In genomic region chr9:137084526-137084925, GRCh38 we compare ENCODE assay signal across 2 cellular contexts.
TF ChIP-seq lines count a peak whose summit lies in the region.

No MANE protein-coding gene starts in this region.

TF ChIP-seq in A549, 52 proteins besides CTCF, POLR2A, EP300 and RAD21:
- no peak for TF ChIP-seq POLR2AphosphoS2 (conservative IDR thresholded peaks at IDR 0.05; ENCODE audit: low read length)
- no peak for TF ChIP-seq RNF2 (IDR thresholded peaks at IDR 0.05; ENCODE audit: borderline replicate concordance, low read depth)
- TF ChIP-seq ZFP36 (IDR thresholded peaks at IDR 0.05; ENCODE audit: borderline replicate concordance, partially characterized antibody) = no peak
- no peak for TF ChIP-seq HES2 (IDR thresholded peaks at IDR 0.05)
- no peak for TF ChIP-seq ZNF302 (CRISPR knock-in tag; IDR thresholded peaks at IDR 0.05)
- no peak for TF ChIP-seq MYC (IDR thresholded peaks at IDR 0.05; ENCODE audit: borderline replicate concordance, low read length)
- TF ChIP-seq ZSCAN20 (CRISPR knock-in tag; IDR thresholded peaks at IDR 0.05) = no peak
- TF ChIP-seq CHD2 (IDR thresholded peaks at IDR 0.05; ENCODE audit: low read length, partially characterized antibody) = no peak
- TF ChIP-seq FOSL2 (IDR thresholded peaks at IDR 0.05) = no peak
- TF ChIP-seq FOSL2 (CRISPR knock-in tag; IDR thresholded peaks at IDR 0.05) = no peak
- TF ChIP-seq RARB (CRISPR knock-in tag; IDR thresholded peaks at IDR 0.05) = no peak
- TF ChIP-seq ZC3H11A (IDR thresholded peaks at IDR 0.05) = no peak
- no peak for TF ChIP-seq CBX8 (IDR thresholded peaks at IDR 0.05)
- no peak for TF ChIP-seq CBX2 (IDR thresholded peaks at IDR 0.05; ENCODE audit: borderline replicate concordance, low read depth)
- no peak for TF ChIP-seq RFX5 (IDR thresholded peaks at IDR 0.05)
- no peak for TF ChIP-seq JUN (IDR thresholded peaks at IDR 0.05)
- TF ChIP-seq REST (IDR thresholded peaks at IDR 0.05) = no peak
TF ChIP-seq in A549: peak in this region for 0.

TF ChIP-seq in HCT116, 20 proteins besides CTCF, POLR2A, EP300 and RAD21:
- TF ChIP-seq ZBTB33 (IDR thresholded peaks at IDR 0.05; ENCODE audit: extremely low read depth, insufficient replicate concordance, low read length) = no peak
- TF ChIP-seq ELF1 (IDR thresholded peaks at IDR 0.05; ENCODE audit: borderline replicate concordance, low read depth) = no peak
- TF ChIP-seq EGR1 (IDR thresholded peaks at IDR 0.05; ENCODE audit: low read depth) = no peak
- TF ChIP-seq TCF7L2 (IDR thresholded peaks at IDR 0.05; ENCODE audit: borderline replicate concordance, extremely low read depth, insufficient read depth, insufficient read length) = no peak
- no peak for TF ChIP-seq REST (IDR thresholded peaks at IDR 0.05; ENCODE audit: low read depth)
- TF ChIP-seq CBX3 (IDR thresholded peaks at IDR 0.05; ENCODE audit: low read depth) = no peak
- TF ChIP-seq SRF (IDR thresholded peaks at IDR 0.05; ENCODE audit: low read depth) = no peak
- TF ChIP-seq EZH2phosphoT487 (IDR thresholded peaks at IDR 0.05; ENCODE audit: borderline replicate concordance) = no peak
- no peak for TF ChIP-seq YY1 (IDR thresholded peaks at IDR 0.05; ENCODE audit: extremely low read depth, insufficient replicate concordance, low read depth, low read length)
- no peak for TF ChIP-seq ATF3 (IDR thresholded peaks at IDR 0.05)
- no peak for TF ChIP-seq ZNF274 (IDR thresholded peaks at IDR 0.05; ENCODE audit: low read depth, low read length)
- TF ChIP-seq POLR2AphosphoS5 (IDR thresholded peaks at IDR 0.05; ENCODE audit: low read depth, low read length) = no peak
- TF ChIP-seq ZFX (IDR thresholded peaks at IDR 0.05) = no peak
